Comparison of ENCODE assay signal across 8 cellular contexts in genomic region chr19:18415177-18415867, GRCh38.
DNase-seq lines count a peak whose midpoint lies in the region; ATAC-seq and TF ChIP-seq lines count a peak whose summit lies in the region.

No MANE protein-coding gene starts in this region.

- ATAC-seq in GM18505 (IDR thresholded peaks at IDR 0.05; ENCODE audit: unreplicated experiment): no peak

- intact Hi-C loops in dendritic cell treated with granulocyte-macrophage colony-stimulating factor and Interleukin-4, amounts not matched to agents 40 ng/mL and 50 ng/mL, for 4 days (cut with micrococcal nuclease): loop anchor here (5.0 kb wide), 2 partner anchors 133 to 213 kb away; partner anchors contain the start of genes JUND and RAB3A

- H3K4me3 ChIP-seq in muscle layer of colon (ENCODE audit: low read depth in 1 of 2, low read length in 2 of 2): peak overlapping the region in 1 of 2 donors; percentile 46

- peaks cover 7% of the 10 kb centered on the region for H3K36me3 Mint-ChIP-seq in dendritic cell treated with granulocyte-macrophage colony-stimulating factor and Interleukin-4, amounts not matched to agents 40 ng/mL and 50 ng/mL, for 4 days (ENCODE audit: low read depth)

- H3K4me1 ChIP-seq in muscle layer of colon (ENCODE audit: insufficient read depth, low read length): peaks cover 39% of the 10 kb centered on the region

- H3K27ac Mint-ChIP-seq in dendritic cell treated with granulocyte-macrophage colony-stimulating factor and Interleukin-4, amounts not matched to agents 40 ng/mL and 50 ng/mL, for 4 days: peak overlapping the region; percentile 95

- peaks cover 0 to 13% of the 10 kb centered on the region in 2 donors for H3K27me3 ChIP-seq in muscle layer of colon (ENCODE audit: control insufficient read depth in 1 of 2, insufficient read depth in 2 of 2, low read length in 2 of 2)

- H3K9me3 Mint-ChIP-seq in dendritic cell treated with granulocyte-macrophage colony-stimulating factor and Interleukin-4, amounts not matched to agents 40 ng/mL and 50 ng/mL, for 4 days: no peaks in the 10 kb centered on the region

- H3K27me3 Mint-ChIP-seq in dendritic cell treated with granulocyte-macrophage colony-stimulating factor and Interleukin-4, amounts not matched to agents 40 ng/mL and 50 ng/mL, for 4 days: peaks cover 14% of the 10 kb centered on the region

- no peaks in the 10 kb centered on the region for H3K9me3 ChIP-seq in muscle layer of colon (ENCODE audit: low read length)

- peak overlapping the region; percentile 69 for H3K4me3 Mint-ChIP-seq in dendritic cell treated with granulocyte-macrophage colony-stimulating factor and Interleukin-4, amounts not matched to agents 40 ng/mL and 50 ng/mL, for 4 days

- TF ChIP-seq POLR2A in GM18505 (IDR thresholded peaks at IDR 0.05; ENCODE audit: borderline replicate concordance, extremely low read depth, insufficient read depth, insufficient read length): no peak

- DNase-seq in GM03348 (ENCODE audit: low spot score) (peak; percentile 82), OCI-M1 (lab: John Stamatoyannopoulos, UW) (peak; percentile 89), RKO (ENCODE audit: low spot score) (no peak)
- no peak for DNase-seq in stimulated activated naive CD4-positive, alpha-beta T cell (lab: John Stamatoyannopoulos, UW)
- no peak for DNase-seq in stimulated activated CD4-positive, alpha-beta T cell treated with anti-CD3 and anti-CD28 coated beads, Interleukin-2, amount 100 ng/mL, for 48 hours

- H3K9ac ChIP-seq in muscle layer of colon (ENCODE audit: low read length): no peak overlapping the region

- peak overlapping the region; percentile 91 for H3K27ac ChIP-seq in muscle layer of colon (ENCODE audit: low read depth, low read length)

- peaks cover 59% of the 10 kb centered on the region for H3K4me1 Mint-ChIP-seq in dendritic cell treated with granulocyte-macrophage colony-stimulating factor and Interleukin-4, amounts not matched to agents 40 ng/mL and 50 ng/mL, for 4 days (ENCODE audit: low read depth)

- no peaks in the 10 kb centered on the region for H3K36me3 ChIP-seq in muscle layer of colon (ENCODE audit: insufficient read depth, low read length)

Comparison
In these comparisons a context has a peak if more than half of its experiments do, and no peak if none do; other contexts are left out.
1. DNase-seq: peak in GM03348 (single experiment) and OCI-M1 (single experiment); none in stimulated activated naive CD4-positive, alpha-beta T cell (0 of 6), RKO (single experiment) and stimulated activated CD4-positive, alpha-beta T cell treated with anti-CD3 and anti-CD28 coated beads, Interleukin-2, amount 100 ng/mL, for 48 hours (0 of 2).